ENCODE assay signal across 9 cellular contexts in genomic region chr9:123998970-123999621, GRCh38. TPM values are rescaled to one million over a fixed set of nuclear protein-coding genes. Genes with fewer than 3 reads are reported as not detected.
DNase-seq lines count a peak whose midpoint lies in the region; ATAC-seq and TF ChIP-seq lines count a peak whose summit lies in the region.
"Had no signal": no experiment of that assay in that cellular context is flagged by ENCODE, and none has a peak within 500 bp of the region (broad histone marks: within the 10 kb centered on the region; RNA-seq: fewer than 3 reads in every experiment).

No MANE protein-coding gene starts in this region.

- CTCF ChIA-PET in mammary epithelial cell (lab: Charles Lee; ENCODE audit: low non-redundant PET) = no interaction called here

- TF ChIP-seq CTCF in mammary epithelial cell (conservative IDR thresholded peaks at IDR 0.05 in 1 of 2, IDR thresholded peaks at IDR 0.05 in 1 of 2; ENCODE audit: extremely low read depth in 1 of 2, insufficient read depth in 1 of 2, low read depth in 1 of 2, low read length in 2 of 2) (no peak), osteocyte (IDR thresholded peaks at IDR 0.05) (no peak), transverse colon (IDR thresholded peaks at IDR 0.05) (no peak)

- H3K27me3 ChIP-seq in HUES48 (ENCODE audit: control insufficient read depth, insufficient read depth, low read length) (peaks cover 96% of the 10 kb centered on the region), mammary epithelial cell (ENCODE audit: insufficient read depth, low read length) (peaks cover 66% of the 10 kb centered on the region), transverse colon (peaks cover 97% of the 10 kb centered on the region)

- no peaks in the 10 kb centered on the region for H3K9me3 ChIP-seq in HUES48 (ENCODE audit: control insufficient read depth, insufficient read depth, low read length)
- no peaks in the 10 kb centered on the region for H3K9me3 ChIP-seq in mammary epithelial cell (replicated peaks; ENCODE audit: insufficient read depth, low read length)
- no peaks in the 10 kb centered on the region for H3K9me3 ChIP-seq in transverse colon

- H3K79me2 ChIP-seq in mammary epithelial cell (ENCODE audit: insufficient read depth, low read length) = no peaks in the 10 kb centered on the region

- H2AFZ ChIP-seq in mammary epithelial cell (ENCODE audit: low read depth, low read length) = peak overlapping the region; percentile 77

- peaks cover 90% of the 10 kb centered on the region for H3K27me3 Mint-ChIP-seq in osteocyte (ENCODE audit: unreplicated experiment)

- peaks cover 27% of the 10 kb centered on the region for H3K4me1 Mint-ChIP-seq in osteocyte (ENCODE audit: unreplicated experiment)

- H3K4me1 ChIP-seq in HUES48 (ENCODE audit: control insufficient read depth, insufficient read depth, low read length) (peaks cover 18% of the 10 kb centered on the region), mammary epithelial cell (ENCODE audit: insufficient read depth, low read length) (peaks cover 14% of the 10 kb centered on the region), transverse colon (peaks cover 0 to 29% (median 16%) of the 10 kb centered on the region in 4 donors)

- peak overlapping the region; percentile 77 for H3K4me3 Mint-ChIP-seq in osteocyte (ENCODE audit: unreplicated experiment)

- no peak overlapping the region for H3K27ac Mint-ChIP-seq in osteocyte (ENCODE audit: unreplicated experiment)

- H3K27ac ChIP-seq in HUES48 (ENCODE audit: low read depth, low read length) (no peak overlapping the region), mammary epithelial cell (ENCODE audit: insufficient read depth, low read depth, low read length) (no peak overlapping the region), transverse colon (no peak overlapping the region)
- H3K27ac ChIP-seq: RWPE1 had no signal

- H3K36me3 ChIP-seq in HUES48 (ENCODE audit: control insufficient read depth, insufficient read depth, low read length) = no peaks in the 10 kb centered on the region
- H3K36me3 ChIP-seq in mammary epithelial cell (ENCODE audit: insufficient read depth, low read length) = no peaks in the 10 kb centered on the region
- no peaks in the 10 kb centered on the region for H3K36me3 ChIP-seq in transverse colon

- H3K9ac ChIP-seq in HUES48 (ENCODE audit: low read depth, low read length) (no peak overlapping the region), mammary epithelial cell (ENCODE audit: insufficient read depth, low read length) (no peak overlapping the region)

- H3K9me3 Mint-ChIP-seq in osteocyte (ENCODE audit: unreplicated experiment) = no peaks in the 10 kb centered on the region

- peak overlapping the region; percentile 44 for H3K4me2 ChIP-seq in mammary epithelial cell (ENCODE audit: insufficient read depth, low read depth, low read length)

- peak overlapping the region; percentile 44 for H3K4me3 ChIP-seq in HUES48 (ENCODE audit: low read depth, low read length)
- peak overlapping the region in 1 of 3 experiments; percentile 26 for H3K4me3 ChIP-seq in mammary epithelial cell (replicated peaks in 1 of 3; ENCODE audit: insufficient read depth in 1 of 3, low read depth in 2 of 3, low read length in 3 of 3)
- peak overlapping the region in 2 of 4 donors; percentile 18 to 39 for H3K4me3 ChIP-seq in transverse colon

- no TSS peak for BruUV-seq in mammary epithelial cell (replicated peaks; lab: Mats Ljungman, UMichigan)

- no peak for TF ChIP-seq POLR2A in transverse colon (IDR thresholded peaks at IDR 0.05)

- no peaks in the 10 kb centered on the region for H4K20me1 ChIP-seq in mammary epithelial cell (ENCODE audit: insufficient read depth, low read length)

- in situ Hi-C loops in mammary epithelial cell (cut with MboI; ENCODE audit: low sequenced_read_pairs in 2 of 2) = no loop called here
- in situ Hi-C loops in transverse colon (cut with MboI; ENCODE audit: low pct_ligation_motif_present in 1 of 4, low pct_unique_long_range_greater_than_20kb in 1 of 4, low sequenced_read_pairs in 3 of 4) = no loop called here

- peaks cover 2% of the 10 kb centered on the region for H3K36me3 Mint-ChIP-seq in osteocyte (ENCODE audit: unreplicated experiment)

- intact Hi-C loops in mammary epithelial cell (cut with micrococcal nuclease) = no loop called here
- intact Hi-C loops in transverse colon (cut with DNase I; ENCODE audit: low total_unique reads) = loop anchor here (5.0 kb wide), 1 partner anchor 272 kb away; no protein-coding TSS in a partner anchor

- no peak for ATAC-seq in HG03196 (IDR thresholded peaks at IDR 0.05; ENCODE audit: unreplicated experiment)

- TF ChIP-seq EP300 in transverse colon (IDR thresholded peaks at IDR 0.05; ENCODE audit: low read depth) = no peak

- dilution Hi-C loops in mammary epithelial cell (cut with HindIII; ENCODE audit: low sequenced_read_pairs) = no loop called here

- WGBS in mammary epithelial cell (ENCODE audit: low coverage, missing lambda C conversion rate) = 16% methylated on average over 10 of the region's 43 CpGs
- 0 to 8% methylated on average over 6 to 27 of the region's 43 CpGs for WGBS in transverse colon (ENCODE audit: low coverage in 1 of 2), 2 donors

- DNase-seq in Daoy (ENCODE audit: low read depth) (peak; percentile 34), mammary epithelial cell (no peak), osteocyte (ENCODE audit: extremely low spot score, unreplicated experiment) (no peak), transverse colon (no peak), hepatic stellate cell (ENCODE audit: low spot score) (no peak), DMS79 (lab: John Stamatoyannopoulos, UW) (no peak)

RNA-seq across cellular contexts. Expression of gene LHX2, which starts 12.5 kb away (rescaled TPM):
- 5.7 and 11.9 TPM in 2 replicates for total RNA-seq in Daoy (2014; rRNA removed; shearing (Covaris generic))
- total RNA-seq in mammary epithelial cell = not detected
- 0.02 TPM for polyA plus RNA-seq in mammary epithelial cell
- polyA minus RNA-seq in mammary epithelial cell = not detected
- not detected in 2 replicates for total RNA-seq in osteocyte
- not detected for total RNA-seq in transverse colon
